3 cellular contexts compared by ENCODE assay signal in the genomic region with DNA sequence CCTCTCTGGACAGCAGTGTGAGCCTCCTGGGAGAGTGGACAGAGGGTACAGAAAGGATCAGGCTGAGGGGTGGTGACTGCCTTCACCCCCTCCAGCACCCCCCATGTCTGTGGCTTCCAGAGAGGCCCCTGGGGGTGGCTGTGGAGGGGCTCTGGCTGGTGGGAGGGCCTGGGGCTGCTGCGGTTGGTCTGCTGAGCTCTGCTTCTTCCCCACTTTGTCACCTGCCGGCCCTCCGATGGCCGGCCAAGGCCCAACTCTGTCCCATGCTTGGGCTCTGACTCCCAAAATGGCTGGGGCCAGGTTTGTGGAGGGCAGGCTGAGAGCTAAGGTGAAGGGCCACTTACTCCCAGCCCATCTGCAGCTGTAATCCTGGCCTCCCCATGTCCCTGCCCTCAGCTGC.
"Had no signal": no experiment of that assay in that cellular context is flagged by ENCODE, and none has a peak within 500 bp of the region (broad histone marks: within the 10 kb centered on the region; RNA-seq: fewer than 3 reads in every experiment).

No MANE protein-coding gene starts in this region.

- H3K4me3 ChIP-seq: GM12878 had no signal

- ATAC-seq: GM12878 had no signal

- DNase-seq: GDM1, GF-D8 had no signal
